18 cellular contexts compared by ENCODE assay signal in the genomic region with DNA sequence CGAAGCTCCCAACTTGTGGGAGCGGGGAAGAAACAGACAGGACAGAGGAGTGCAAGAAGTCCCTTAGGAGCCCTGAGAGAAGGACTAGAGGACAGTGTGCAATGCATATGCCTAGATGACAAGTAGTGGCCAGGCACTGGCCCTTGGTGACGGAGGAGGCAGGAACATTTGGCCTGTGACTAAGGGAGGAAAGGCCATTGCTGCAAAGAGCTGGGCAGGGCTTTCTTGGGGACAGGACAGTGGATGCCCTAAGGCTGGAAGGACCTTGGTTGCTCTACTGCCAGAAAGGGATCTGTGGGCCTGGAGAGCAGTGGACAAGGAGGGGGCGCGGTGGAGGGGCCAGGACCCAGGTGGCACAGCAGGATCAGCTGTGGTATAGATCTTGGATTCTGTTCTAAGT.
A peak's percentile ranks its signal among the peaks of the same experiment; 100 is the strongest.
DNase-seq lines count a peak whose midpoint lies in the region; ATAC-seq and TF ChIP-seq lines count a peak whose summit lies in the region.
"Had no signal": no experiment of that assay in that cellular context is flagged by ENCODE, and none has a peak within 500 bp of the region (broad histone marks: within the 10 kb centered on the region; RNA-seq: fewer than 3 reads in every experiment).

No MANE protein-coding gene starts in this region.

- peaks cover 16% of the 10 kb centered on the region for H3K9me3 Mint-ChIP-seq in T-helper 2 cell treated with Interferon-gamma antibody and Interleukin-4, amounts not matched to agents 5 μg/mL and 100 μg/mL, for 36 hours

- H3K4me3 Mint-ChIP-seq in T-helper 2 cell treated with Interferon-gamma antibody and Interleukin-4, amounts not matched to agents 5 μg/mL and 100 μg/mL, for 36 hours: no peak overlapping the region
- H3K4me3 Mint-ChIP-seq: T-helper 1 cell treated with Interleukin-12 subunit alpha and Interleukin-12 subunit beta and Interleukin-4 antibody, amounts not matched to agents 30 μg/mL and 1 μg/mL, for 36 hours had no signal

- H3K9ac ChIP-seq in Karpas-422 (ENCODE audit: low read length): peak overlapping the region; percentile 69

- no peak for TF ChIP-seq POLR2A in stomach (IDR thresholded peaks at IDR 0.05)

- H3K27ac ChIP-seq in Karpas-422 (ENCODE audit: low read length) (peak overlapping the region; percentile 98), VCaP (peak overlapping the region; percentile 68), stomach (peak overlapping the region; percentile 30 to 78 (median 69))

- no peak for TF ChIP-seq CTCF in VCaP (conservative IDR thresholded peaks at IDR 0.05)
- no peak for TF ChIP-seq CTCF in stomach (IDR thresholded peaks at IDR 0.05)

- H3K4me2 ChIP-seq in Karpas-422 (ENCODE audit: low read depth, low read length, poor library complexity, severe bottlenecking): peak overlapping the region; percentile 67

- TF ChIP-seq EP300 in stomach (IDR thresholded peaks at IDR 0.05): no peak

- intact Hi-C loops in stomach (cut with DNase I; ENCODE audit: low total_unique reads): no loop called here

- H3K36me3 ChIP-seq in Karpas-422 (ENCODE audit: insufficient read depth, low read length): peaks cover 6% of the 10 kb centered on the region; the same call in 1 of the 2 replicates
- H3K36me3 ChIP-seq in stomach: no peaks in the 10 kb centered on the region

- H3K9me3 ChIP-seq in Karpas-422 (ENCODE audit: low read length): peaks cover 12% of the 10 kb centered on the region; the same call in 1 of the 2 replicates
- peaks cover 0 to 15% (median 10%) of the 10 kb centered on the region in 4 donors for H3K9me3 ChIP-seq in stomach

- DNase-seq in Karpas-422 (no peak), kidney tubule cell (ENCODE audit: low spot score) (peak; percentile 34), stomach (no peak)
- no peak for DNase-seq in T-helper 2 cell treated with Interferon-gamma antibody and Interleukin-4, amounts not matched to agents 5 μg/mL and 100 μg/mL, for 36 hours (ENCODE audit: low spot score)
- DNase-seq: activated CD4-positive, alpha-beta T cell treated with anti-CD3 and anti-CD28 coated beads, Interleukin-2, amount 50 U/mL, for 4 hours; activated gamma-delta T cell; HCEC 1CT; MM.1S; NCI-H1436; nucleus accumbens; retina; SIG-M5; stimulated activated CD4-positive, alpha-beta T cell treated with anti-CD3 and anti-CD28 coated beads, Interleukin-12 subunit alpha, Interleukin-12 subunit beta, amount 100 ng/mL, for 4 hours had no signal

- H3K27ac Mint-ChIP-seq in T-helper 2 cell treated with Interferon-gamma antibody and Interleukin-4, amounts not matched to agents 5 μg/mL and 100 μg/mL, for 36 hours: no peak overlapping the region
- H3K27ac Mint-ChIP-seq: T-helper 1 cell treated with Interleukin-12 subunit alpha and Interleukin-12 subunit beta and Interleukin-4 antibody, amounts not matched to agents 30 μg/mL and 1 μg/mL, for 36 hours had no signal

- H2AFZ ChIP-seq in Karpas-422 (ENCODE audit: low read length): no peak overlapping the region

- H3K4me1 ChIP-seq in Karpas-422 (ENCODE audit: low read length) (peaks cover 70% of the 10 kb centered on the region), stomach (peaks cover 29 to 46% (median 45%) of the 10 kb centered on the region in 4 donors)

- H3K36me3 Mint-ChIP-seq in T-helper 2 cell treated with Interferon-gamma antibody and Interleukin-4, amounts not matched to agents 5 μg/mL and 100 μg/mL, for 36 hours (ENCODE audit: low read depth): no peaks in the 10 kb centered on the region

- H4K20me1 ChIP-seq in Karpas-422 (ENCODE audit: insufficient read depth, low read depth, low read length): no peaks in the 10 kb centered on the region

- H3K4me3 ChIP-seq in Karpas-422 (ENCODE audit: low read length): peak overlapping the region; percentile 38; the same call in 1 of the 2 replicates
- H3K4me3 ChIP-seq in stomach: no peak overlapping the region

- H3K27me3 ChIP-seq in Karpas-422 (ENCODE audit: low read length) (no peaks in the 10 kb centered on the region), stomach (no peaks in the 10 kb centered on the region)

- peaks cover 3% of the 10 kb centered on the region for H3K27me3 Mint-ChIP-seq in T-helper 2 cell treated with Interferon-gamma antibody and Interleukin-4, amounts not matched to agents 5 μg/mL and 100 μg/mL, for 36 hours (ENCODE audit: low read depth)

- ATAC-seq in HG03521 (IDR thresholded peaks at IDR 0.05; ENCODE audit: unreplicated experiment): no peak
- no peak for ATAC-seq in GM18861 (IDR thresholded peaks at IDR 0.05; ENCODE audit: unreplicated experiment)
- ATAC-seq in HG02973 (IDR thresholded peaks at IDR 0.05; ENCODE audit: unreplicated experiment): no peak

- H3K79me2 ChIP-seq in Karpas-422 (ENCODE audit: low read length): no peaks in the 10 kb centered on the region

- no peaks in the 10 kb centered on the region for H3K9me2 ChIP-seq in Karpas-422 (replicated peaks; ENCODE audit: insufficient read depth, low read length)

- H3K4me1 Mint-ChIP-seq in T-helper 2 cell treated with Interferon-gamma antibody and Interleukin-4, amounts not matched to agents 5 μg/mL and 100 μg/mL, for 36 hours (ENCODE audit: low read depth): no peaks in the 10 kb centered on the region

- WGBS in stomach, 5 donors: 48 to 76% (median 54%) methylated on average over 5 of the region's 5 CpGs
